9 cellular contexts compared by ENCODE assay signal in the genomic region with DNA sequence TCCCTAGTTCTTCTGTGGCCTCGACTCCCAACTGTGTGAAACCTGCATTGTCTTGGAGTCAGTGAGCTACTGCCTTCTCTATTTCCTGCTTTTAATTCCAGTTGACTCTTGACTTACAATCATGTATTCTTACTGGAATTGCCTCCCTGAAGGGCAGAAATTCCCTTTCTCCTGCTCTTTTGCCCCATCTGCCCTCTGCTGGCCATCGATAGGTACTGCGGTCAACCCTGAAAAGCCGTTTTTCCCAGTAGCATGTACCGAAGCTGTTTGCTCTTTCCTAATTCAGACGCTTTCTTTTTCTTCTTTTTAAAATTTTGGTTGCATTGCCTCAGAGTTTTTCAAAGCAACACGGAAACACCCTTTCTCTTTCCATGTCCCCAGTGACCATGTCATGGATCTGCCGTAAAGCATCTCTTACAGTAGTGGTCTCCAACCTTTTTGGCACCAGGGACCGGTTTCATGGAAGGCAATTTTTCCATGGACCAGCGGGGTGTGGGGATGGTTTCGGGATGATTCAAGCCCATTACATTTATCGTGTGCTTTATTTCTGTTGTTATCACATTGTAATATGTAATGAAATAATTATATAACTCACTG.
DNase-seq lines count a peak whose midpoint lies in the region; ATAC-seq and TF ChIP-seq lines count a peak whose summit lies in the region.
"Had no signal": no experiment of that assay in that cellular context is flagged by ENCODE, and none has a peak within 500 bp of the region (broad histone marks: within the 10 kb centered on the region; RNA-seq: fewer than 3 reads in every experiment).

No MANE protein-coding gene starts in this region.

- no peak overlapping the region for H3K9ac ChIP-seq in OCI-LY1 (ENCODE audit: low read length)

- CTCF ChIA-PET in CD4-positive, alpha-beta memory T cell (lab: Charles Lee; ENCODE audit: partially characterized antibody) = interaction anchor here (0.6 to 3.6 kb wide), 16 partner anchors 10 to 882 kb away, joined by 3 to 20 read pairs (median 4); a partner anchor contains a TSS

- TF ChIP-seq CTCF in OCI-LY1 (IDR thresholded peaks at IDR 0.05; ENCODE audit: low read length) = peak; percentile 86

- intact Hi-C loops in CD4-positive, alpha-beta memory T cell (cut with micrococcal nuclease) = loop anchor here (1.0 to 5.0 kb wide), 3 partner anchors 147 to 305 kb away; no protein-coding TSS in a partner anchor
- intact Hi-C loops in posterior cingulate gyrus (cut with DNase I) = loop anchor here (2.0 kb wide), 1 partner anchor 148 kb away; no protein-coding TSS in a partner anchor

- no peak overlapping the region for H2AFZ ChIP-seq in OCI-LY1 (ENCODE audit: low read length)

- H3K9me2 ChIP-seq in OCI-LY1 (ENCODE audit: low read depth, low read length) = no peaks in the 10 kb centered on the region

- no peak for TF ChIP-seq POLR2A in GM18505 (IDR thresholded peaks at IDR 0.05; ENCODE audit: borderline replicate concordance, extremely low read depth, insufficient read depth, insufficient read length)

- POLR2A ChIA-PET in CD4-positive, alpha-beta memory T cell (lab: Charles Lee; ENCODE audit: partially characterized antibody) = no interaction called here

- no peaks in the 10 kb centered on the region for H3K4me1 ChIP-seq in CD4-positive, alpha-beta memory T cell (ENCODE audit: insufficient read depth, low read length)
- H3K4me1 ChIP-seq in HAP-1 (no peaks in the 10 kb centered on the region), OCI-LY1 (ENCODE audit: insufficient read depth, low read length, severe bottlenecking) (no peaks in the 10 kb centered on the region)
- H3K4me1 ChIP-seq: SJSA1 had no signal

- H3K4me1 Mint-ChIP-seq in CD4-positive, alpha-beta memory T cell = no peaks in the 10 kb centered on the region

- H3K79me2 ChIP-seq in OCI-LY1 (ENCODE audit: insufficient read depth, low read length) = no peaks in the 10 kb centered on the region

- ATAC-seq in GM18505 (IDR thresholded peaks at IDR 0.05; ENCODE audit: unreplicated experiment) = no peak
- ATAC-seq in GM18858 (IDR thresholded peaks at IDR 0.05; ENCODE audit: unreplicated experiment) = no peak

- no peaks in the 10 kb centered on the region for H3K36me3 ChIP-seq in CD4-positive, alpha-beta memory T cell (ENCODE audit: insufficient read depth, low read length)
- H3K36me3 ChIP-seq in HAP-1 (replicated peaks) = no peaks in the 10 kb centered on the region
- no peaks in the 10 kb centered on the region for H3K36me3 ChIP-seq in OCI-LY1 (ENCODE audit: insufficient read depth, low read length)
- H3K36me3 ChIP-seq: SJSA1 had no signal

- H3K4me3 Mint-ChIP-seq in CD4-positive, alpha-beta memory T cell = peak overlapping the region in 3 of 8 donors; percentile 10 to 46 (median 18)

- H3K4me2 ChIP-seq in OCI-LY1 (ENCODE audit: low read length) = no peak overlapping the region

- H3K27ac ChIP-seq in CD4-positive, alpha-beta memory T cell (ENCODE audit: low read depth, low read length) = no peak overlapping the region
- H3K27ac ChIP-seq in OCI-LY1 (ENCODE audit: low read depth, low read length, poor library complexity, severe bottlenecking) = no peak overlapping the region
- H3K27ac ChIP-seq: SJSA1 had no signal

- H3F3A ChIP-seq in OCI-LY1 (ENCODE audit: insufficient read depth, low read length) = no peaks in the 10 kb centered on the region

- peak overlapping the region in 1 of 7 donors; percentile 18 for H3K27ac Mint-ChIP-seq in CD4-positive, alpha-beta memory T cell

- H3K9me3 Mint-ChIP-seq in CD4-positive, alpha-beta memory T cell = peaks cover 0 to 2% (median 0%) of the 10 kb centered on the region in 8 donors

- H3K27me3 Mint-ChIP-seq in CD4-positive, alpha-beta memory T cell = peaks cover 3 to 4% of the 10 kb centered on the region in 2 donors

- no peaks in the 10 kb centered on the region for H3K27me3 ChIP-seq in CD4-positive, alpha-beta memory T cell (ENCODE audit: insufficient read depth, low read length)
- H3K27me3 ChIP-seq in HAP-1 (ENCODE audit: low read depth) (no peaks in the 10 kb centered on the region), OCI-LY1 (ENCODE audit: insufficient read depth, low read length) (no peaks in the 10 kb centered on the region)
- H3K27me3 ChIP-seq: SJSA1 had no signal

- peak in 4 of 5 donors; percentile 18 to 34 (median 24) for DNase-seq in CD4-positive, alpha-beta memory T cell
- DNase-seq in HAP-1 (ENCODE audit: low spot score in 2 of 2) (peak; percentile 25 to 70), glomerular endothelial cell (ENCODE audit: extremely low read depth, low read depth, low spot score) (peak; percentile 23), posterior cingulate gyrus (peak in 8 of 10 donors; percentile 23 to 89 (median 62))
- peak; percentile 18 for DNase-seq in activated effector memory CD4-positive, alpha-beta T cell treated with Interleukin-2 at 50 U/mL for 16 hours

- in situ Hi-C loops in HAP-1 (cut with MboI; ENCODE audit: low sequenced_read_pairs) = loop anchor here (10.0 kb wide), 1 partner anchor 138 kb away; no protein-coding TSS in a partner anchor

- H4K20me1 ChIP-seq in OCI-LY1 (ENCODE audit: insufficient read depth, low read length) = no peaks in the 10 kb centered on the region

- H3K9me3 ChIP-seq in CD4-positive, alpha-beta memory T cell (ENCODE audit: control insufficient read depth in 1 of 2, low read length in 2 of 2) = no peaks in the 10 kb centered on the region
- H3K9me3 ChIP-seq in HAP-1 (no peaks in the 10 kb centered on the region), OCI-LY1 (ENCODE audit: low read length) (no peaks in the 10 kb centered on the region)
- H3K9me3 ChIP-seq: SJSA1 had no signal

- H3K4me3 ChIP-seq in CD4-positive, alpha-beta memory T cell (ENCODE audit: low read length in 2 of 2) = no peak overlapping the region
- no peak overlapping the region for H3K4me3 ChIP-seq in HAP-1
- H3K4me3 ChIP-seq in OCI-LY1 (ENCODE audit: low read depth, low read length, poor library complexity, severe bottlenecking) = no peak overlapping the region
- H3K4me3 ChIP-seq: SJSA1 had no signal

- no peaks in the 10 kb centered on the region for H3K36me3 Mint-ChIP-seq in CD4-positive, alpha-beta memory T cell
